ENCODE assay signal across 14 cellular contexts in genomic region chr4:78609580-78609979, GRCh38. TPM values are rescaled to one million over a fixed set of nuclear protein-coding genes. Genes with fewer than 3 reads are reported as not detected.
A peak's percentile ranks its signal among the peaks of the same experiment; 100 is the strongest.
DNase-seq lines count a peak whose midpoint lies in the region; ATAC-seq and TF ChIP-seq lines count a peak whose summit lies in the region.
"Had no signal": no experiment of that assay in that cellular context is flagged by ENCODE, and none has a peak within 500 bp of the region (broad histone marks: within the 10 kb centered on the region; RNA-seq: fewer than 3 reads in every experiment).

No MANE protein-coding gene starts in this region.

- no peaks in the 10 kb centered on the region for H3K27me3 ChIP-seq in BLaER1 treated with 17β-estradiol and CSF1 and Interleukin-3, amounts not matched to agents 10 nM and 100 nM
- H3K27me3 ChIP-seq in Loucy (ENCODE audit: insufficient read depth, low read length, poor library complexity, severe bottlenecking): no peaks in the 10 kb centered on the region
- no peaks in the 10 kb centered on the region for H3K27me3 ChIP-seq in neutrophil

- H3K27ac ChIP-seq in BLaER1 treated with 17β-estradiol and CSF1 and Interleukin-3, amounts not matched to agents 10 nM and 100 nM: peak overlapping the region in 9 of 11 experiments; percentile 75 to 86 (median 84); a peak in 17 of 22 replicates
- peak overlapping the region; percentile 71 for H3K27ac ChIP-seq in neutrophil

- H3K36me3 ChIP-seq in BLaER1 treated with 17β-estradiol and CSF1 and Interleukin-3, amounts not matched to agents 10 nM and 100 nM: no peaks in the 10 kb centered on the region
- H3K36me3 ChIP-seq in Loucy (ENCODE audit: insufficient read depth, low read length) (no peaks in the 10 kb centered on the region), neutrophil (peaks cover 74% of the 10 kb centered on the region)

- POLR2A ChIA-PET in activated B cell treated with CpG ODN at 0.5 μM for 24 hours (lab: Charles Lee): interaction anchor here (0.6 to 7.7 kb wide), 3 partner anchors 28 to 168 kb away, joined by 3 to 102 read pairs (median 9); partner anchors contain the start of gene BMP2K

- H3K9ac ChIP-seq in BLaER1 treated with 17β-estradiol and CSF1 and Interleukin-3, amounts not matched to agents 10 nM and 100 nM: no peak overlapping the region; a peak in 1 of 22 replicates
- peak overlapping the region; percentile 75 for H3K9ac ChIP-seq in Loucy (ENCODE audit: low read depth, low read length, poor library complexity, severe bottlenecking)

- no peak overlapping the region for H2AFZ ChIP-seq in Loucy (ENCODE audit: low read length)
- H2AFZ ChIP-seq: GM23338 had no signal

- H3K4me3 Mint-ChIP-seq in activated B cell treated with CpG ODN at 0.5 μM for 24 hours: no peak overlapping the region
- H3K4me3 Mint-ChIP-seq in activated naive CD4-positive, alpha-beta T cell treated with anti-CD3 and anti-CD28 coated beads for 36 hours: no peak overlapping the region
- H3K4me3 Mint-ChIP-seq: CD4-positive, CD25-positive, alpha-beta regulatory T cell; CD8-positive, alpha-beta memory T cell; GM23338 had no signal

- H3K9me3 Mint-ChIP-seq in activated B cell treated with CpG ODN at 0.5 μM for 24 hours: no peaks in the 10 kb centered on the region
- no peaks in the 10 kb centered on the region for H3K9me3 Mint-ChIP-seq in activated naive CD4-positive, alpha-beta T cell treated with anti-CD3 and anti-CD28 coated beads for 36 hours
- H3K9me3 Mint-ChIP-seq: CD4-positive, CD25-positive, alpha-beta regulatory T cell; CD8-positive, alpha-beta memory T cell; GM23338 had no signal

- H3K4me1 ChIP-seq in BLaER1 treated with 17β-estradiol and CSF1 and Interleukin-3, amounts not matched to agents 10 nM and 100 nM: peaks cover 50 to 72% (median 56%) of the 10 kb centered on the region in 10 experiments
- H3K4me1 ChIP-seq in Loucy (ENCODE audit: insufficient read depth, low read length, poor library complexity, severe bottlenecking) (peaks cover 75% of the 10 kb centered on the region), neutrophil (ENCODE audit: control insufficient read depth in 1 of 2, insufficient read depth in 1 of 2, low read depth in 1 of 2, low read length in 1 of 2) (peaks cover 29 to 37% of the 10 kb centered on the region in 2 experiments)

- intact Hi-C loops in activated B cell treated with CpG ODN at 0.5 μM for 24 hours (cut with micrococcal nuclease): no loop called here
- intact Hi-C loops in activated naive CD4-positive, alpha-beta T cell treated with anti-CD3 and anti-CD28 coated beads for 36 hours (cut with micrococcal nuclease): no loop called here

- H3K27ac Mint-ChIP-seq in activated B cell treated with CpG ODN at 0.5 μM for 24 hours: peak overlapping the region; percentile 87
- no peak overlapping the region for H3K27ac Mint-ChIP-seq in activated naive CD4-positive, alpha-beta T cell treated with anti-CD3 and anti-CD28 coated beads for 36 hours
- H3K27ac Mint-ChIP-seq: CD4-positive, CD25-positive, alpha-beta regulatory T cell; CD8-positive, alpha-beta memory T cell; GM23338 had no signal

- peaks cover 26% of the 10 kb centered on the region for H3F3A ChIP-seq in Loucy (ENCODE audit: low read depth)

- H3K4me3 ChIP-seq in BLaER1 treated with 17β-estradiol and CSF1 and Interleukin-3, amounts not matched to agents 10 nM and 100 nM: no peak overlapping the region
- H3K4me3 ChIP-seq in Loucy (ENCODE audit: low read length, poor library complexity, severe bottlenecking) (peak overlapping the region; percentile 56), neutrophil (ENCODE audit: low read depth in 1 of 2, low read length in 1 of 2) (no peak overlapping the region)
- H3K4me3 ChIP-seq: GM23338 had no signal

- CTCF ChIA-PET in activated B cell treated with CpG ODN at 0.5 μM for 24 hours (lab: Charles Lee): interaction anchor here (0.5 to 4.4 kb wide), 5 partner anchors 18 to 254 kb away, joined by 3 to 24 read pairs (median 4); no protein-coding TSS in a partner anchor
- CTCF ChIA-PET in activated naive CD4-positive, alpha-beta T cell treated with anti-CD3 and anti-CD28 coated beads for 36 hours (lab: Charles Lee): interaction anchor here (1.5 to 9.5 kb wide), 2 partner anchors 235 to 252 kb away, joined by 4 to 61 read pairs; no protein-coding TSS in a partner anchor

- no peaks in the 10 kb centered on the region for H3K9me2 ChIP-seq in Loucy (replicated peaks; ENCODE audit: low read depth, low read length)

- no peaks in the 10 kb centered on the region for H4K20me1 ChIP-seq in BLaER1 treated with 17β-estradiol and CSF1 and Interleukin-3, amounts not matched to agents 10 nM and 100 nM
- H4K20me1 ChIP-seq in Loucy (ENCODE audit: insufficient read depth, low read length, poor library complexity, severe bottlenecking): no peaks in the 10 kb centered on the region

- no peaks in the 10 kb centered on the region for H3K79me2 ChIP-seq in Loucy (ENCODE audit: insufficient read depth, low read length)

- peaks cover 52% of the 10 kb centered on the region for H3K4me1 Mint-ChIP-seq in activated B cell treated with CpG ODN at 0.5 μM for 24 hours
- peaks cover 36% of the 10 kb centered on the region for H3K4me1 Mint-ChIP-seq in activated naive CD4-positive, alpha-beta T cell treated with anti-CD3 and anti-CD28 coated beads for 36 hours (ENCODE audit: low read depth)
- H3K4me1 Mint-ChIP-seq: GM23338 had no signal

- peak overlapping the region; percentile 67 to 84 (median 76); a peak in 18 of 22 replicates for H3K4me2 ChIP-seq in BLaER1 treated with 17β-estradiol and CSF1 and Interleukin-3, amounts not matched to agents 10 nM and 100 nM
- H3K4me2 ChIP-seq in Loucy (ENCODE audit: low read depth, low read length, poor library complexity, severe bottlenecking): peak overlapping the region; percentile 77
- H3K4me2 ChIP-seq: GM23338 had no signal

- H3K27me3 Mint-ChIP-seq in activated B cell treated with CpG ODN at 0.5 μM for 24 hours: no peaks in the 10 kb centered on the region
- no peaks in the 10 kb centered on the region for H3K27me3 Mint-ChIP-seq in activated naive CD4-positive, alpha-beta T cell treated with anti-CD3 and anti-CD28 coated beads for 36 hours (ENCODE audit: low read depth)

- H3K36me3 Mint-ChIP-seq in activated B cell treated with CpG ODN at 0.5 μM for 24 hours (ENCODE audit: low read depth): no peaks in the 10 kb centered on the region
- H3K36me3 Mint-ChIP-seq in activated naive CD4-positive, alpha-beta T cell treated with anti-CD3 and anti-CD28 coated beads for 36 hours (ENCODE audit: low read depth): no peaks in the 10 kb centered on the region
- H3K36me3 Mint-ChIP-seq: CD4-positive, CD25-positive, alpha-beta regulatory T cell; CD8-positive, alpha-beta memory T cell had no signal

- DNase-seq in activated B cell treated with CpG ODN at 0.5 μM for 24 hours: no peak
- no peak for DNase-seq in CD1c-positive myeloid dendritic cell (ENCODE audit: extremely low spot score)
- no peak for DNase-seq in AG08396 (ENCODE audit: low spot score)
- no peak for DNase-seq in activated naive CD4-positive, alpha-beta T cell treated with anti-CD3 and anti-CD28 coated beads for 36 hours
- DNase-seq: CD4-positive, CD25-positive, alpha-beta regulatory T cell; CD8-positive, alpha-beta memory T cell; COR-L47; DMS 273 treated with DMSO at 0.1 percent for 48 hours; DMS53; HCEC 1CT had no signal

- ATAC-seq in activated B cell treated with CpG ODN at 0.5 μM for 24 hours (ENCODE audit: low read depth): no peak
- ATAC-seq: GM23338 had no signal

- H3K9me3 ChIP-seq in BLaER1 treated with 17β-estradiol and CSF1 and Interleukin-3, amounts not matched to agents 10 nM and 100 nM (replicated peaks in 1 of 11): no peaks in the 10 kb centered on the region
- no peaks in the 10 kb centered on the region for H3K9me3 ChIP-seq in Loucy (ENCODE audit: insufficient read depth, low read depth, low read length)
- no peaks in the 10 kb centered on the region for H3K9me3 ChIP-seq in neutrophil

- TF ChIP-seq CTCF in Loucy (conservative IDR thresholded peaks at IDR 0.05; ENCODE audit: low read length) (no peak), activated B cell treated with CpG ODN at 0.5 μM for 24 hours (IDR thresholded peaks at IDR 0.05) (no peak), neutrophil (IDR thresholded peaks at IDR 0.05) (no peak)

RNA-seq across cellular contexts. Expression of gene ANXA3, which starts 58.0 kb away (rescaled TPM):
- 0.64 and 0.67 TPM in 2 replicates for total RNA-seq in activated B cell treated with CpG ODN at 0.5 μM for 24 hours
- total RNA-seq in activated naive CD4-positive, alpha-beta T cell treated with anti-CD3 and anti-CD28 coated beads for 36 hours: 1 to 10 TPM; 1.2 to 3.0 TPM
- total RNA-seq: CD4-positive, CD25-positive, alpha-beta regulatory T cell; CD8-positive, alpha-beta memory T cell had no signal
